In genomic region chr10:97534746-97535367, GRCh38 we compare ENCODE assay signal across 8 cellular contexts. TPM values are rescaled to one million over a fixed set of nuclear protein-coding genes. Genes with fewer than 3 reads are reported as not detected.
DNase-seq lines count a peak whose midpoint lies in the region; ATAC-seq, FAIRE-seq and TF ChIP-seq lines count a peak whose summit lies in the region.

No MANE protein-coding gene starts in this region.

- no peaks in the 10 kb centered on the region for H3K9me3 ChIP-seq in heart left ventricle

- CTCF ChIA-PET in RWPE1 (lab: Yijun Ruan, JAX), result interaction anchor here (0.8 to 1.3 kb wide), 8 partner anchors 12 to 78 kb away, joined by 3 to 8 read pairs (median 4); no protein-coding TSS in a partner anchor

- peak in 1 of 5 donors; percentile 22 for DNase-seq in heart left ventricle
- DNase-seq in cardiac septum (ENCODE audit: low spot score), result no peak
- DNase-seq in RWPE1 (ENCODE audit: low spot score), result no peak
- DNase-seq in dorsolateral prefrontal cortex, result peak in 8 of 10 donors; percentile 36 to 70 (median 50)
- DNase-seq in osteocyte (ENCODE audit: extremely low spot score, unreplicated experiment), result no peak
- no peak for DNase-seq in NCI-H1048 (lab: John Stamatoyannopoulos, UW)
- DNase-seq in H54 (ENCODE audit: insufficient read length, low spot score), result no peak

- TF ChIP-seq POLR2A in heart left ventricle (IDR thresholded peaks at IDR 0.05) (no peak), H54 (IDR thresholded peaks at IDR 0.05; ENCODE audit: low read depth, low read length) (no peak)

- 69 to 81% (median 79%) methylated on average over 4 to 6 of the region's 6 CpGs for WGBS in heart left ventricle, 4 donors

- TF ChIP-seq CTCF in heart left ventricle (IDR thresholded peaks at IDR 0.05), result peak in 9 of 12 donors; percentile 11 to 56 (median 48)
- no peak for TF ChIP-seq CTCF in RWPE1 (conservative IDR thresholded peaks at IDR 0.05; ENCODE audit: low read depth)
- peak in 54 of 56 donors; percentile 19 to 77 (median 53) for TF ChIP-seq CTCF in dorsolateral prefrontal cortex (IDR thresholded peaks at IDR 0.05 in 54 of 56, conservative IDR thresholded peaks at IDR 0.05 in 2 of 56; ENCODE audit: low read depth in 1 of 56, partially characterized antibody in 56 of 56)
- peak; percentile 43 for TF ChIP-seq CTCF in osteocyte (IDR thresholded peaks at IDR 0.05)

- no peak overlapping the region for H3K4me3 ChIP-seq in heart left ventricle
- H3K4me3 ChIP-seq in dorsolateral prefrontal cortex, result no peak overlapping the region

- ATAC-seq in heart left ventricle (peak in 3 of 4 donors; percentile 30 to 45 (median 31)), GM21786 (IDR thresholded peaks at IDR 0.05; ENCODE audit: unreplicated experiment) (no peak)

- H3K27ac ChIP-seq in heart left ventricle, result no peak overlapping the region
- 0 out of 2 replicates have a peak overlapping the region, but pooled peaks have one; percentile 3 for H3K27ac ChIP-seq in RWPE1
- H3K27ac ChIP-seq in dorsolateral prefrontal cortex, result peak overlapping the region in 8 of 59 donors; percentile 4 to 41 (median 22)

- H3K27me3 ChIP-seq in heart left ventricle (no peaks in the 10 kb centered on the region), dorsolateral prefrontal cortex (no peaks in the 10 kb centered on the region)

- H3K4me1 ChIP-seq in heart left ventricle, result peaks cover 0 to 16% (median 8%) of the 10 kb centered on the region in 12 donors

- H3K36me3 Mint-ChIP-seq in osteocyte (ENCODE audit: unreplicated experiment), result no peaks in the 10 kb centered on the region

- no peaks in the 10 kb centered on the region for H3K9me3 Mint-ChIP-seq in osteocyte (ENCODE audit: unreplicated experiment)

- FAIRE-seq in H54 (lab: Jason Lieb, UNC), result no peak

- intact Hi-C loops in heart left ventricle (cut with DNase I) (loop anchor here in 2 of 10 donors (2.0 to 5.0 kb wide), 2 partner anchors 18 to 33 kb away; no protein-coding TSS in a partner anchor), cardiac septum (cut with DNase I) (no loop called here), dorsolateral prefrontal cortex (cut with DNase I) (no loop called here)

- peaks cover 47% of the 10 kb centered on the region for H3K4me1 Mint-ChIP-seq in osteocyte (ENCODE audit: unreplicated experiment)

- H3K36me3 ChIP-seq in heart left ventricle, result no peaks in the 10 kb centered on the region

- no peak overlapping the region for H3K4me3 Mint-ChIP-seq in osteocyte (ENCODE audit: unreplicated experiment)

- POLR2A ChIA-PET in RWPE1 (lab: Yijun Ruan, JAX; ENCODE audit: low non-redundant PET), result no interaction called here

- peak overlapping the region; percentile 18 for H3K27ac Mint-ChIP-seq in osteocyte (ENCODE audit: unreplicated experiment)

- H3K27me3 Mint-ChIP-seq in osteocyte (ENCODE audit: unreplicated experiment), result no peaks in the 10 kb centered on the region

RNA-seq across cellular contexts. Expression of gene UBTD1, which starts 36.1 kb away (rescaled TPM):
- total RNA-seq in heart left ventricle (10 to 100 TPM; 18.2 to 42.9 (median 27.7) TPM), cardiac septum (25.5 TPM), dorsolateral prefrontal cortex (10 to 100 TPM in 99 of 120 experiments, 1 to 10 TPM in 21; 8.3 to 22.0 (median 11.9) TPM), osteocyte (25.6 and 27.7 TPM in 2 replicates)
- 10 to 100 TPM; 49.0 to 49.7 TPM for polyA plus RNA-seq in heart left ventricle

RNA-seq across cellular contexts. Expression of gene MMS19, which starts 36.6 kb away (rescaled TPM):
- total RNA-seq in heart left ventricle, result 10 to 100 TPM; 30.2 to 63.5 (median 48.1) TPM
- 10 to 100 TPM; 43.9 to 52.0 TPM for polyA plus RNA-seq in heart left ventricle
- 46.7 TPM for total RNA-seq in cardiac septum
- 100 to 1,000 TPM in 3 of 120 experiments, 10 to 100 TPM in 117; 53.4 to 109 (median 81.4) TPM for total RNA-seq in dorsolateral prefrontal cortex
- total RNA-seq in osteocyte, result 70.1 and 71.1 TPM in 2 replicates

RNA-seq across cellular contexts. Expression of gene ANKRD2, which starts 37.7 kb away (rescaled TPM):
- total RNA-seq in heart left ventricle, result 1,000 to 10,000 TPM in 1 of 9 donors, 100 to 1,000 TPM in 6, 10 to 100 TPM in 2; 56.7 to 2,367 (median 517) TPM
- 100 to 1,000 TPM; 450 to 857 TPM for polyA plus RNA-seq in heart left ventricle
- total RNA-seq in cardiac septum, result 138 TPM
- total RNA-seq in dorsolateral prefrontal cortex, result 1 to 10 TPM in 111 of 120 experiments, under 1 TPM in 9; 0.43 to 9.5 (median 2.8) TPM
- total RNA-seq in osteocyte, result not detected in 2 replicates

RNA-seq across cellular contexts. Expression of gene HOGA1, which starts 49.3 kb away (rescaled TPM):
- total RNA-seq in heart left ventricle (10 to 100 TPM in 8 of 9 donors, 1 to 10 TPM in 1; 7.5 to 82.6 (median 19.2) TPM), cardiac septum (20.4 TPM), dorsolateral prefrontal cortex (10 to 100 TPM in 3 of 120 experiments, 1 to 10 TPM in 117; 1.1 to 13.6 (median 4.2) TPM), osteocyte (not detected in 2 replicates)
- polyA plus RNA-seq in heart left ventricle, result 10 to 100 TPM; 35.2 to 73.4 TPM

RNA-seq across cellular contexts. Expression of gene C10orf62, which starts 54.7 kb away (rescaled TPM):
- 1 to 10 TPM in 2 of 9 donors, under 1 TPM in 7; 0.24 to 2.1 (median 0.58) TPM for total RNA-seq in heart left ventricle
- 1 to 10 TPM; 1.3 to 1.8 TPM for polyA plus RNA-seq in heart left ventricle
- 0.51 TPM for total RNA-seq in cardiac septum
- 1 to 10 TPM in 34 of 120 experiments, under 1 TPM in 48, not detected in 38; 0.34 to 2.5 (median 0.89) TPM for total RNA-seq in dorsolateral prefrontal cortex
- total RNA-seq in osteocyte, result not detected in 2 replicates

Comparison
In these comparisons a context has a peak if more than half of its experiments do, and no peak if none do; other contexts are left out.
1. DNase-seq: peak in dorsolateral prefrontal cortex (8 of 10); none in cardiac septum (single experiment), RWPE1 (single experiment), osteocyte (single experiment), NCI-H1048 (single experiment) and H54 (single experiment).
2. RNA of gene ANKRD2, which starts 37.7 kb away (total RNA-seq): 56.7 to 2,367 TPM in heart left ventricle and 138 TPM in cardiac septum (single experiment); 0.43 to 9.5 TPM in dorsolateral prefrontal cortex and not detected in osteocyte; every median in the first group is over 4 times any median in the second.